ENCODE assay signal across 2 cellular contexts in genomic region chr14:56944397-56944796, GRCh38.
TF ChIP-seq lines count a peak whose summit lies in the region.

No MANE protein-coding gene starts in this region.

TF ChIP-seq in K562, 482 proteins besides CTCF, POLR2A, EP300 and RAD21:
- TF ChIP-seq NFIC (IDR thresholded peaks at IDR 0.05) = peak; percentile 85
- no peak for TF ChIP-seq NKRF (IDR thresholded peaks at IDR 0.05; ENCODE audit: borderline replicate concordance)
- peak; percentile 68 for TF ChIP-seq NFIX (CRISPR knock-in tag; IDR thresholded peaks at IDR 0.05; ENCODE audit: low read depth)

TF ChIP-seq in H1, 55 proteins besides CTCF, POLR2A, EP300 and RAD21:
- TF ChIP-seq YY1 (IDR thresholded peaks at IDR 0.05; ENCODE audit: low read depth, low read length) = no peak
- no peak for TF ChIP-seq RBBP5 (IDR thresholded peaks at IDR 0.05; ENCODE audit: borderline replicate concordance, low read depth, low read length)
- TF ChIP-seq ASH2L (IDR thresholded peaks at IDR 0.05; ENCODE audit: low read length) = no peak
- no peak for TF ChIP-seq ATF3 (IDR thresholded peaks at IDR 0.05; ENCODE audit: insufficient read depth, low read depth, low read length)
- no peak for TF ChIP-seq EGR1 (IDR thresholded peaks at IDR 0.05; ENCODE audit: borderline replicate concordance, low read depth, low read length)
- no peak for TF ChIP-seq MAFK (IDR thresholded peaks at IDR 0.05; ENCODE audit: low read depth, low read length)
- TF ChIP-seq JUN (IDR thresholded peaks at IDR 0.05; ENCODE audit: low read depth, low read length) = no peak
- TF ChIP-seq, protein P1, sequence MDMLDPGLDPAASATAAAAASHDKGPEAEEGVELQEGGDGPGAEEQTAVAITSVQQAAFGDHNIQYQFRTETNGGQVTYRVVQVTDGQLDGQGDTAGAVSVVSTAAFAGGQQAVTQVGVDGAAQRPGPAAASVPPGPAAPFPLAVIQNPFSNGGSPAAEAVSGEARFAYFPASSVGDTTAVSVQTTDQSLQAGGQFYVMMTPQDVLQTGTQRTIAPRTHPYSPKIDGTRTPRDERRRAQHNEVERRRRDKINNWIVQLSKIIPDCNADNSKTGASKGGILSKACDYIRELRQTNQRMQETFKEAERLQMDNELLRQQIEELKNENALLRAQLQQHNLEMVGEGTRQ (IDR thresholded peaks at IDR 0.05; ENCODE audit: low read length) = no peak
- no peak for TF ChIP-seq ATF2 (IDR thresholded peaks at IDR 0.05; ENCODE audit: low read length)
- TF ChIP-seq CREB1 (IDR thresholded peaks at IDR 0.05) = no peak
- TF ChIP-seq CBX5 (IDR thresholded peaks at IDR 0.05; ENCODE audit: low read depth, low read length) = no peak
- no peak for TF ChIP-seq SRF (IDR thresholded peaks at IDR 0.05; ENCODE audit: low read depth, low read length)
- no peak for TF ChIP-seq KDM5A (IDR thresholded peaks at IDR 0.05; ENCODE audit: low read length)
- TF ChIP-seq HDAC6 (IDR thresholded peaks at IDR 0.05; ENCODE audit: low read depth, low read length) = no peak
- no peak for TF ChIP-seq TEAD4 (IDR thresholded peaks at IDR 0.05; ENCODE audit: low read depth, low read length)
- TF ChIP-seq SIN3A (conservative IDR thresholded peaks at IDR 0.05 in 1 of 2, IDR thresholded peaks at IDR 0.05 in 1 of 2; ENCODE audit: low read depth in 1 of 2, low read length in 2 of 2) = no peak
- TF ChIP-seq CHD1 (IDR thresholded peaks at IDR 0.05; ENCODE audit: low read depth, low read length) = no peak
- no peak for TF ChIP-seq FOSL1 (IDR thresholded peaks at IDR 0.05; ENCODE audit: insufficient read depth, low read depth, low read length)
